31 cellular contexts compared by ENCODE assay signal in genomic region chr20:24537210-24537609, GRCh38.
"Had no signal": no experiment of that assay in that cellular context is flagged by ENCODE, and none has a peak within 500 bp of the region (broad histone marks: within the 10 kb centered on the region; RNA-seq: fewer than 3 reads in every experiment).

No MANE protein-coding gene starts in this region.

- H3K4me3 ChIP-seq: K562, MG63, PC-9, SJSA1 had no signal

- H3K27me3 ChIP-seq: MG63 had no signal

- DNase-seq: Kasumi-1, KG1, MG63, NCI-H1092, NCI-H1105, NCI-H1417 treated with DMSO at 0.1 percent for 48 hours, NCI-H146, NCI-H1694, NCI-H187, NCI-H1930, NCI-H2029 treated with DMSO at 0.1 percent for 48 hours, NCI-H2081 treated with DMSO at 0.1 percent for 48 hours, NCI-H2107, NCI-H2171, NCI-H226, NCI-H446 treated with DMSO at 0.1 percent for 48 hours, NCI-H510A, NCI-H524, NCI-H526, NCI-H69, NCI-H748 treated with DMSO at 0.1 percent for 48 hours, NCI-H82, PC-9, Right ventricle myocardium superior, SHP77 treated with DMSO at 0.1 percent for 48 hours, SK-N-SH, SW 1271 had no signal

- H3K27ac ChIP-seq: PC-9, RWPE1, SJSA1 had no signal

- ATAC-seq: K562, Panc1 had no signal

- H3K9me3 ChIP-seq: MG63, SJSA1, SK-N-SH had no signal

- H3K36me3 ChIP-seq: MG63, SJSA1 had no signal
